In the genomic region with DNA sequence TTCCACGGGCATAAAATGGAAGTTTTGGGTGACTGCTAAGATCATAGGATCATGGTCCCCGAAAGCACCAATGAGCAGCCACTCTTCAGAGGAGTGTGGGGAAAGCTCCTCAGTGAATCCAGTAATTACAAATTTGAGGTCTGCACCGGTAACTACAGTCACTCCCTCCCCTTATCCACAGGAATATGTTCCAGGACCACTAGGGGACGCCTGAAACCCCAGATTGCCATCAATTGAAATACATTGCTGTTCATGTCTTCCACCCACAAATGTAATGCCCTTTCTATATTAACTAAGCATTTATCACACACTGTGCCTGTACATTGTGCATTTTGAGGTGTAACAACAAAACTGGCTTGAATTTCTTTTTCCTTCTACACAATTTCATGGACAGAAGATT, we compare ENCODE assay signal across 9 cellular contexts.
DNase-seq lines count a peak whose midpoint lies in the region; ATAC-seq and TF ChIP-seq lines count a peak whose summit lies in the region.
"Had no signal": no experiment of that assay in that cellular context is flagged by ENCODE, and none has a peak within 500 bp of the region (broad histone marks: within the 10 kb centered on the region; RNA-seq: fewer than 3 reads in every experiment).

No MANE protein-coding gene starts in this region.

- TF ChIP-seq CTCF in AG04450 (IDR thresholded peaks at IDR 0.05; ENCODE audit: low read depth, low read length) (0 out of 2 replicates have a peak, but pooled peaks have one; percentile 16), GM23338 (conservative IDR thresholded peaks at IDR 0.05; ENCODE audit: low read depth in 2 of 2) (peak; percentile 73 to 83), brain (conservative IDR thresholded peaks at IDR 0.05) (peak; percentile 39 to 70)

- H3K36me3 ChIP-seq in GM23338 (ENCODE audit: insufficient read depth), result no peaks in the 10 kb centered on the region

- H3K79me2 ChIP-seq in GM23338 (replicated peaks; ENCODE audit: insufficient read depth), result no peaks in the 10 kb centered on the region

- H3K36me3 Mint-ChIP-seq in GM23338 (ENCODE audit: low read depth), result no peaks in the 10 kb centered on the region
- H3K36me3 Mint-ChIP-seq in brain, result no peaks in the 10 kb centered on the region

- H3K27ac Mint-ChIP-seq in GM23338, result no peak overlapping the region
- peak overlapping the region in 1 of 5 experiments; percentile 0 for H3K27ac Mint-ChIP-seq in brain

- peaks cover 42% of the 10 kb centered on the region for H3K9me3 ChIP-seq in AG04450 (ENCODE audit: control insufficient read depth, insufficient read depth, low read length)

- H3K4me3 Mint-ChIP-seq in GM23338 (no peak overlapping the region), brain (no peak overlapping the region)

- no peaks in the 10 kb centered on the region for H3K9me2 ChIP-seq in GM23338 (ENCODE audit: insufficient read depth)

- H3K27ac ChIP-seq in AG04450 (ENCODE audit: low read depth, low read length) (no peak overlapping the region), GM23338 (ENCODE audit: low read depth) (no peak overlapping the region)

- H3F3A ChIP-seq in GM23338 (replicated peaks; ENCODE audit: low read depth), result no peaks in the 10 kb centered on the region

- peaks cover 9% of the 10 kb centered on the region for H3K27me3 Mint-ChIP-seq in GM23338 (ENCODE audit: insufficient read depth, low read depth, poor library complexity)
- peaks cover 2% of the 10 kb centered on the region for H3K27me3 Mint-ChIP-seq in brain

- POLR2A ChIA-PET in AG04450 (lab: Yijun Ruan, JAX), result no interaction called here

- ATAC-seq in GM23338, result peak; percentile 81
- ATAC-seq in GM21528 (IDR thresholded peaks at IDR 0.05; ENCODE audit: low FRiP score, unreplicated experiment), result no peak
- no peak for ATAC-seq in GM18870 (IDR thresholded peaks at IDR 0.05; ENCODE audit: unreplicated experiment)
- no peak for ATAC-seq in GM18520 (IDR thresholded peaks at IDR 0.05; ENCODE audit: unreplicated experiment)
- ATAC-seq: HCT116 had no signal

- peaks cover 29% of the 10 kb centered on the region for H3K4me1 Mint-ChIP-seq in GM23338
- peaks cover 36% of the 10 kb centered on the region for H3K4me1 Mint-ChIP-seq in brain

- peaks cover 22% of the 10 kb centered on the region for H3K4me1 ChIP-seq in GM23338 (ENCODE audit: insufficient read depth)

- H2AFZ ChIP-seq in GM23338, result no peak overlapping the region

- H3K4me3 ChIP-seq in AG04450 (ENCODE audit: low read depth, low read length), result no peak overlapping the region
- no peak overlapping the region for H3K4me3 ChIP-seq in GM23338

- H3K4me2 ChIP-seq in GM23338, result no peak overlapping the region

- CTCF ChIA-PET in AG04450 (lab: Charles Lee), result no interaction called here

- H3K27me3 ChIP-seq in AG04450 (ENCODE audit: control insufficient read depth, insufficient read depth, low read length) (no peaks in the 10 kb centered on the region), GM23338 (ENCODE audit: insufficient read depth) (no peaks in the 10 kb centered on the region)

- DNase-seq in AG04450 (ENCODE audit: low read depth, low spot score), result no peak
- peak; percentile 72 for DNase-seq in GM23338 (ENCODE audit: low spot score)
- peak; percentile 27 for DNase-seq in NCI-H526 treated with DMSO at 0.1 percent for 48 hours (lab: John Stamatoyannopoulos, UW)
- no peak for DNase-seq in stimulated activated CD4-positive, alpha-beta T cell treated with anti-CD3 and anti-CD28 coated beads, Interleukin-4, amount 100 ng/mL, for 24 hours

- H3K9me3 Mint-ChIP-seq in GM23338 (no peaks in the 10 kb centered on the region; the same call in 2 of the 3 replicates), brain (peaks cover 0 to 6% (median 0%) of the 10 kb centered on the region in 5 experiments)

- H4K20me1 ChIP-seq in GM23338 (replicated peaks; ENCODE audit: insufficient read depth), result no peaks in the 10 kb centered on the region

TF ChIP-seq in GM23338, 12 proteins besides CTCF, POLR2A, EP300 and RAD21 (continues in another document):
- TF ChIP-seq POLR2AphosphoS5 (IDR thresholded peaks at IDR 0.05; ENCODE audit: low read depth) (no peak), ZNF114 (CRISPR knock-in tag; IDR thresholded peaks at IDR 0.05) (no peak), REST (IDR thresholded peaks at IDR 0.05; ENCODE audit: unreplicated experiment) (no peak), EZH2phosphoT487 (IDR thresholded peaks at IDR 0.05; ENCODE audit: unreplicated experiment) (no peak)
- TF ChIP-seq, protein P1, sequence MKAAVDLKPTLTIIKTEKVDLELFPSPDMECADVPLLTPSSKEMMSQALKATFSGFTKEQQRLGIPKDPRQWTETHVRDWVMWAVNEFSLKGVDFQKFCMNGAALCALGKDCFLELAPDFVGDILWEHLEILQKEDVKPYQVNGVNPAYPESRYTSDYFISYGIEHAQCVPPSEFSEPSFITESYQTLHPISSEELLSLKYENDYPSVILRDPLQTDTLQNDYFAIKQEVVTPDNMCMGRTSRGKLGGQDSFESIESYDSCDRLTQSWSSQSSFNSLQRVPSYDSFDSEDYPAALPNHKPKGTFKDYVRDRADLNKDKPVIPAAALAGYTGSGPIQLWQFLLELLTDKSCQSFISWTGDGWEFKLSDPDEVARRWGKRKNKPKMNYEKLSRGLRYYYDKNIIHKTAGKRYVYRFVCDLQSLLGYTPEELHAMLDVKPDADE (IDR thresholded peaks at IDR 0.05), result no peak

Comparison
In these comparisons a context has a peak if more than half of its experiments do, and no peak if none do; other contexts are left out.
1. DNase-seq: peak in GM23338 (single experiment) and NCI-H526 treated with DMSO at 0.1 percent for 48 hours (single experiment); none in AG04450 (single experiment) and stimulated activated CD4-positive, alpha-beta T cell treated with anti-CD3 and anti-CD28 coated beads, Interleukin-4, amount 100 ng/mL, for 24 hours (single experiment).
2. CTCF ChIP-seq: peak in every context shown above with its lines; median percentile 78 in GM23338; 54 in brain; 16 in AG04450.